In the genomic region with DNA sequence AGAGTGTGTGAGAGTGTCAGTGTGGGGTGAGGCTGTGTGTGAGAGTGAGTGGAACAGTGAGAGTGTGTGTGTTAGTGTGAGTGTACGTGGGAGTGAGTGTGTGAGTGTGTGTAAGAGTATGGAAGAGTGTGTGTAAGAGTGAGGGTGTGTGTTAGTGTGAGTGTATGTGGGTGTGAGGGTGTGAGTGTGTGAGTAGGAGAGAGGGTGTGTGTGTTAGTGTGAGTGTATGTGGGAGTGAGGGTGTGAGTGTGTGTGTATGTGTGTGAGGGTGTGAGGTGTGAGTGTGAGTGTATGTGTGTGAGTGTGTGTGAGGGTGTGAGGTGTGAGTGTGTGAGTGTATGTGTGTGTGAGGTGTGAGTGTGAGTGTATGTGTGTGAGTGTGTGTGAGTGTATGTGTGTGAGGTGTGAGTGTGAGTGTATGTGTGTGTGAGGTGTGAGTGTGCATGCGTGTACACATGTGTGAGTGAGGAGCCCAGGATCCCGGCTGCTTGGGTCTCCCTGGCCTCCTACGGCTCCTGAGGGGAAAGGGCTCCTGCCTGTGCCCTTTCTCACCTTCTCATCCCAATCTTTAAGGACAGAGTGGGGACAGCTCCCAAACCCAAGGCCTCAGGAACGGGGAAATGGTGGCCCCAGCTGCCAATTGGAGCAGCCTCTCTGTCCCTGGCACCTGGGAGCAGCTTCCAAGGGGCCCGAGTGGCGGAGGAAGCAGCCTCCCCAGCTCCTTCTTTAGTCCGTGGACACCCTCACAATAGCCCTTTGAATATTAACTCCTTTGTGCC, we compare ENCODE assay signal across 1 cellular context.
TF ChIP-seq lines count a peak whose summit lies in the region.

No MANE protein-coding gene starts in this region.

TF ChIP-seq in HEK293, 187 proteins besides CTCF, POLR2A, EP300 and RAD21:
- TF ChIP-seq ZFHX2 (tag by site-specific recombination; conservative IDR thresholded peaks at IDR 0.05) = peak; percentile 82
- peak; percentile 82 for TF ChIP-seq EGR2 (tag by site-specific recombination; IDR thresholded peaks at IDR 0.05; ENCODE audit: low read depth)
- TF ChIP-seq PRDM1 (tag by site-specific recombination; IDR thresholded peaks at IDR 0.05) = peak; percentile 66; the same call in 1 of the 2 replicates
- no peak for TF ChIP-seq ZNF335 (tag by site-specific recombination; conservative IDR thresholded peaks at IDR 0.05)
- TF ChIP-seq, protein P1, sequence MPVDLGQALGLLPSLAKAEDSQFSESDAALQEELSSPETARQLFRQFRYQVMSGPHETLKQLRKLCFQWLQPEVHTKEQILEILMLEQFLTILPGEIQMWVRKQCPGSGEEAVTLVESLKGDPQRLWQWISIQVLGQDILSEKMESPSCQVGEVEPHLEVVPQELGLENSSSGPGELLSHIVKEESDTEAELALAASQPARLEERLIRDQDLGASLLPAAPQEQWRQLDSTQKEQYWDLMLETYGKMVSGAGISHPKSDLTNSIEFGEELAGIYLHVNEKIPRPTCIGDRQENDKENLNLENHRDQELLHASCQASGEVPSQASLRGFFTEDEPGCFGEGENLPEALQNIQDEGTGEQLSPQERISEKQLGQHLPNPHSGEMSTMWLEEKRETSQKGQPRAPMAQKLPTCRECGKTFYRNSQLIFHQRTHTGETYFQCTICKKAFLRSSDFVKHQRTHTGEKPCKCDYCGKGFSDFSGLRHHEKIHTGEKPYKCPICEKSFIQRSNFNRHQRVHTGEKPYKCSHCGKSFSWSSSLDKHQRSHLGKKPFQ (tag by site-specific recombination; IDR thresholded peaks at IDR 0.05) = peak; percentile 97
- TF ChIP-seq ZNF677 (tag by site-specific recombination; IDR thresholded peaks at IDR 0.05) = no peak
